Comparison of ENCODE assay signal across 13 cellular contexts in genomic region chr1:207031632-207032258, GRCh38. TPM values are rescaled to one million over a fixed set of nuclear protein-coding genes. Genes with fewer than 3 reads are reported as not detected.
A peak's percentile ranks its signal among the peaks of the same experiment; 100 is the strongest.
DNase-seq lines count a peak whose midpoint lies in the region; ATAC-seq, FAIRE-seq and TF ChIP-seq lines count a peak whose summit lies in the region.
"Had no signal": no experiment of that assay in that cellular context is flagged by ENCODE, and none has a peak within 500 bp of the region (broad histone marks: within the 10 kb centered on the region; RNA-seq: fewer than 3 reads in every experiment).

No MANE protein-coding gene starts in this region.

- ATAC-seq in right lobe of liver: peak; percentile 89 to 94 (median 92)
- peak in 1 of 2 donors; percentile 44 for ATAC-seq in upper lobe of left lung (ENCODE audit: low FRiP score in 2 of 2)
- ATAC-seq: stimulated activated naive CD8-positive, alpha-beta T cell treated with anti-CD3 and anti-CD28 coated beads, Interleukin-15, amount 100 ng/mL, for 72 hours had no signal

- H3K4me1 Mint-ChIP-seq in activated naive CD4-positive, alpha-beta T cell treated with anti-CD3 and anti-CD28 coated beads for 36 hours (ENCODE audit: low read depth): no peaks in the 10 kb centered on the region
- H3K4me1 Mint-ChIP-seq: stimulated activated naive CD8-positive, alpha-beta T cell treated with anti-CD3 and anti-CD28 coated beads, Interleukin-15, amount 100 ng/mL, for 72 hours had no signal

- FAIRE-seq in GM12891 (lab: Jason Lieb, UNC): no peak
- FAIRE-seq: A204.1 had no signal

- H3K27ac ChIP-seq in breast epithelium: peak overlapping the region; percentile 81 to 93
- H3K27ac ChIP-seq in right lobe of liver: peak overlapping the region in 1 of 3 donors; percentile 11
- H3K27ac ChIP-seq in upper lobe of left lung: peak overlapping the region; percentile 82 to 90 (median 83)

- no peaks in the 10 kb centered on the region for H3K4me1 ChIP-seq in breast epithelium
- H3K4me1 ChIP-seq in right lobe of liver: peaks cover 0 to 19% (median 4%) of the 10 kb centered on the region in 4 donors
- H3K4me1 ChIP-seq in upper lobe of left lung: peaks cover 0 to 5% (median 3%) of the 10 kb centered on the region in 4 donors

- no peaks in the 10 kb centered on the region for H3K9me3 Mint-ChIP-seq in activated naive CD4-positive, alpha-beta T cell treated with anti-CD3 and anti-CD28 coated beads for 36 hours
- H3K9me3 Mint-ChIP-seq: stimulated activated naive CD8-positive, alpha-beta T cell treated with anti-CD3 and anti-CD28 coated beads, Interleukin-15, amount 100 ng/mL, for 72 hours had no signal

- TF ChIP-seq POLR2A in breast epithelium (IDR thresholded peaks at IDR 0.05): no peak
- no peak for TF ChIP-seq POLR2A in right lobe of liver (IDR thresholded peaks at IDR 0.05)
- TF ChIP-seq POLR2A in upper lobe of left lung (IDR thresholded peaks at IDR 0.05): peak in 1 of 4 donors; percentile 37
- TF ChIP-seq POLR2A in GM12891 (IDR thresholded peaks at IDR 0.05; ENCODE audit: low read depth, low read length): no peak

- TF ChIP-seq CTCF in breast epithelium (IDR thresholded peaks at IDR 0.05): no peak
- TF ChIP-seq CTCF in right lobe of liver (IDR thresholded peaks at IDR 0.05): no peak
- TF ChIP-seq CTCF in upper lobe of left lung (IDR thresholded peaks at IDR 0.05): no peak

- intact Hi-C loops in breast epithelium (cut with DNase I; ENCODE audit: low total_unique reads) (loop anchor here (2.0 to 5.0 kb wide), 2 partner anchors 45 to 606 kb away; no protein-coding TSS in a partner anchor), right lobe of liver (cut with DNase I) (no loop called here)
- intact Hi-C loops in activated naive CD4-positive, alpha-beta T cell treated with anti-CD3 and anti-CD28 coated beads for 36 hours (cut with micrococcal nuclease): no loop called here

- H3K36me3 ChIP-seq in breast epithelium (no peaks in the 10 kb centered on the region), right lobe of liver (no peaks in the 10 kb centered on the region), upper lobe of left lung (no peaks in the 10 kb centered on the region)

- 19% methylated on average over 5 of the region's 7 CpGs for WGBS in right lobe of liver (ENCODE audit: insufficient coverage, low coverage, low lambda C conversion rate, missing lambda C conversion rate)
- WGBS in upper lobe of left lung, 2 donors: 61 to 74% methylated on average over 5 to 7 of the region's 7 CpGs

- CTCF ChIA-PET in activated naive CD4-positive, alpha-beta T cell treated with anti-CD3 and anti-CD28 coated beads for 36 hours (lab: Charles Lee): interaction anchor here (1.4 kb wide), 1 partner anchor 26 kb away, joined by 4 read pairs; no protein-coding TSS in a partner anchor

- H3K4me3 ChIP-seq in breast epithelium (peak overlapping the region in 2 of 3 donors; percentile 57), right lobe of liver (no peak overlapping the region), upper lobe of left lung (peak overlapping the region; percentile 18 to 52 (median 45))

- H3K27me3 ChIP-seq in breast epithelium (no peaks in the 10 kb centered on the region), right lobe of liver (no peaks in the 10 kb centered on the region), upper lobe of left lung (no peaks in the 10 kb centered on the region)

- no peak for TF ChIP-seq EP300 in upper lobe of left lung (IDR thresholded peaks at IDR 0.05)

- H3K27me3 Mint-ChIP-seq in activated naive CD4-positive, alpha-beta T cell treated with anti-CD3 and anti-CD28 coated beads for 36 hours (ENCODE audit: low read depth): peaks cover 24% of the 10 kb centered on the region

- H3K36me3 Mint-ChIP-seq in activated naive CD4-positive, alpha-beta T cell treated with anti-CD3 and anti-CD28 coated beads for 36 hours (ENCODE audit: low read depth): no peaks in the 10 kb centered on the region

- no peak overlapping the region for H3K4me3 Mint-ChIP-seq in activated naive CD4-positive, alpha-beta T cell treated with anti-CD3 and anti-CD28 coated beads for 36 hours
- H3K4me3 Mint-ChIP-seq: stimulated activated naive CD8-positive, alpha-beta T cell treated with anti-CD3 and anti-CD28 coated beads, Interleukin-15, amount 100 ng/mL, for 72 hours had no signal

- H3K9me3 ChIP-seq in breast epithelium (no peaks in the 10 kb centered on the region), right lobe of liver (no peaks in the 10 kb centered on the region), upper lobe of left lung (no peaks in the 10 kb centered on the region)

- DNase-seq in NCI-H345 (lab: John Stamatoyannopoulos, UW) (peak; percentile 10), NCI-H345 treated with DMSO at 0.1 percent for 48 hours (lab: John Stamatoyannopoulos, UW; ENCODE audit: unreplicated experiment) (no peak), breast epithelium (ENCODE audit: low spot score in 2 of 2) (peak in 1 of 2 donors; percentile 89), right lobe of liver (peak; percentile 56 to 91 (median 75)), upper lobe of left lung (no peak), putamen (ENCODE audit: low spot score) (no peak), GM12891 (ENCODE audit: insufficient read length, low spot score) (no peak)
- DNase-seq in activated naive CD4-positive, alpha-beta T cell treated with anti-CD3 and anti-CD28 coated beads for 36 hours: no peak
- DNase-seq: activated CD8-positive, alpha-beta memory T cell treated with anti-CD3 and anti-CD28 coated beads, Interleukin-2, amount 50 U/mL, for 4 hours; DND-41; stimulated activated naive CD8-positive, alpha-beta T cell treated with anti-CD3 and anti-CD28 coated beads, Interleukin-15, amount 100 ng/mL, for 72 hours; T1000 had no signal

- H3K27ac Mint-ChIP-seq in activated naive CD4-positive, alpha-beta T cell treated with anti-CD3 and anti-CD28 coated beads for 36 hours: no peak overlapping the region
- H3K27ac Mint-ChIP-seq: stimulated activated naive CD8-positive, alpha-beta T cell treated with anti-CD3 and anti-CD28 coated beads, Interleukin-15, amount 100 ng/mL, for 72 hours had no signal

TF ChIP-seq in GM12891, 5 proteins besides CTCF, POLR2A, EP300 and RAD21:
- no peak for TF ChIP-seq TAF1 (IDR thresholded peaks at IDR 0.05; ENCODE audit: low read depth, low read length)
- TF ChIP-seq POU2F2 (IDR thresholded peaks at IDR 0.05; ENCODE audit: low read depth, low read length): no peak
- no peak for TF ChIP-seq PAX5 (IDR thresholded peaks at IDR 0.05; ENCODE audit: insufficient read depth, low read length, severe bottlenecking)

RNA-seq across cellular contexts. Expression of gene C1orf116, which starts 0.8 kb away (rescaled TPM):
- 10 to 100 TPM in 1 of 3 donors, 1 to 10 TPM in 1, under 1 TPM in 1; under 0.01 to 22.2 (median 5.6) TPM for total RNA-seq in breast epithelium
- under 1 TPM; 0.27 to 0.68 (median 0.37) TPM for total RNA-seq in right lobe of liver
- 100 to 1,000 TPM in 5 of 6 donors, 10 to 100 TPM in 1; 92.5 to 222 (median 193) TPM for total RNA-seq in upper lobe of left lung
- total RNA-seq in activated naive CD4-positive, alpha-beta T cell treated with anti-CD3 and anti-CD28 coated beads for 36 hours: not detected
- not detected for polyA plus RNA-seq in GM12891 (2012; ENCODE audit: low read depth, missing spikeins)

RNA-seq across cellular contexts. Expression of gene YOD1, which starts 19.3 kb away (rescaled TPM):
- total RNA-seq in breast epithelium: 10 to 100 TPM in 1 of 3 donors, 1 to 10 TPM in 2; 6.9 to 13.3 (median 9.2) TPM
- total RNA-seq in right lobe of liver: 1 to 10 TPM; 3.0 to 4.8 (median 3.5) TPM
- 10 to 100 TPM in 3 of 6 donors, 1 to 10 TPM in 3; 6.0 to 24.4 (median 9.4) TPM for total RNA-seq in upper lobe of left lung
- 1 to 10 TPM; 8.6 to 8.8 TPM for total RNA-seq in activated naive CD4-positive, alpha-beta T cell treated with anti-CD3 and anti-CD28 coated beads for 36 hours
- 4.9 TPM for polyA plus RNA-seq in GM12891 (2012; ENCODE audit: low read depth, missing spikeins)

RNA-seq across cellular contexts. Expression of gene PFKFB2, which starts 21.3 kb away (rescaled TPM):
- total RNA-seq in breast epithelium (10 to 100 TPM in 1 of 3 donors, 1 to 10 TPM in 2; 7.5 to 13.2 (median 8.2) TPM), right lobe of liver (1 to 10 TPM; 2.9 to 6.1 (median 5.1) TPM), upper lobe of left lung (10 to 100 TPM; 25.3 to 95.5 (median 58.0) TPM)
- 1 to 10 TPM; 3.4 to 6.2 TPM for total RNA-seq in activated naive CD4-positive, alpha-beta T cell treated with anti-CD3 and anti-CD28 coated beads for 36 hours
- 1.3 TPM for polyA plus RNA-seq in GM12891 (2012; ENCODE audit: low read depth, missing spikeins)

RNA-seq across cellular contexts. Expression of gene C4BPB, which starts 56.9 kb away (rescaled TPM):
- total RNA-seq in breast epithelium (1 to 10 TPM in 1 of 3 donors, under 1 TPM in 2; 0.80 to 3.1 (median 0.98) TPM), right lobe of liver (100 to 1,000 TPM; 156 to 328 (median 226) TPM), upper lobe of left lung (10 to 100 TPM in 2 of 6 donors, 1 to 10 TPM in 4; 1.1 to 40.9 (median 9.2) TPM)
- total RNA-seq in activated naive CD4-positive, alpha-beta T cell treated with anti-CD3 and anti-CD28 coated beads for 36 hours: 1 to 10 TPM in 1 of 2 experiments, under 1 TPM in 1; 0.81 to 1.1 TPM
- polyA plus RNA-seq in GM12891 (2012; ENCODE audit: low read depth, missing spikeins): 0.71 TPM

Comparison
In these comparisons a context has a peak if more than half of its experiments do, and no peak if none do; other contexts are left out.
1. DNase-seq: peak in NCI-H345 (single experiment) and right lobe of liver (3 of 3); none in NCI-H345 treated with DMSO at 0.1 percent for 48 hours (single experiment), upper lobe of left lung (0 of 2), putamen (single experiment), activated naive CD4-positive, alpha-beta T cell treated with anti-CD3 and anti-CD28 coated beads for 36 hours (single experiment) and GM12891 (single experiment).
2. H3K4me3 ChIP-seq: peak in breast epithelium (2 of 3) and upper lobe of left lung (4 of 4); none in right lobe of liver (0 of 3).
3. RNA of gene C1orf116, which starts 0.8 kb away (total RNA-seq): 92.5 to 222 TPM in upper lobe of left lung; under 0.01 to 22.2 TPM in breast epithelium, 0.27 to 0.68 TPM in right lobe of liver and not detected in activated naive CD4-positive, alpha-beta T cell treated with anti-CD3 and anti-CD28 coated beads for 36 hours; every median in the first group is over 4 times any median in the second.